Comparison of ENCODE assay signal across 1 cellular context in the genomic region with DNA sequence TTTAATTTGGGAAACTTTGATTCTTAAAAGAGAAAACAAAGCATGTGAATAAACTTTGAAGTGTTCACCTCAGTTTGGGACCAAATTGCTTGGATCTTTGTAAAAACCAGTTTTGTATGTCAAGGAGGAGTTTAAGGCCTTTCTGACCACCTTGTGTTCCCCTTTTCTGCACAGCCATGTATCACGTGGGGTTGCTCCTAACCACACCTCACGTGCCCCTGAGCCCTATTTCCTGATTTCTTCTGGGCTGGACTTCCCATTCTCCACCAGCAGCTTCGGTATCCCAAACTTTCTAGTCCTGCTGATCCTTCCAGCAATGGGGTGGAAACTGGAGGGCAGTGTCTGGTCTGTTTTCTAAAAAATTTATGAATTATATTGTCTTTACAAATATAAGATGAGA.
A peak's percentile ranks its signal among the peaks of the same experiment; 100 is the strongest.
TF ChIP-seq lines count a peak whose summit lies in the region.

No MANE protein-coding gene starts in this region.

TF ChIP-seq in GM12878, 131 proteins besides CTCF, POLR2A, EP300 and RAD21 (continued from another document):
- TF ChIP-seq NR2C2 (IDR thresholded peaks at IDR 0.05; ENCODE audit: borderline replicate concordance, control insufficient read depth, insufficient read length, low read depth) (no peak), EGR1 (IDR thresholded peaks at IDR 0.05; ENCODE audit: borderline replicate concordance in 1 of 2, low read depth in 2 of 2, low read length in 2 of 2) (no peak), KLF5 (IDR thresholded peaks at IDR 0.05; ENCODE audit: partially characterized antibody) (no peak), SPI1 (IDR thresholded peaks at IDR 0.05; ENCODE audit: borderline replicate concordance, insufficient read depth, low read depth, low read length) (no peak), PRDM15 (CRISPR knock-in tag; IDR thresholded peaks at IDR 0.05) (no peak), NBN (IDR thresholded peaks at IDR 0.05) (no peak), HCFC1 (IDR thresholded peaks at IDR 0.05; ENCODE audit: low read length) (no peak), BHLHE40 (IDR thresholded peaks at IDR 0.05; ENCODE audit: borderline replicate concordance in 1 of 2, low read depth in 2 of 2, low read length in 1 of 2) (peak; percentile 44 to 74; a peak in 2 of 4 replicates), STAT1 (conservative IDR thresholded peaks at IDR 0.05) (no peak), CEBPZ (IDR thresholded peaks at IDR 0.05; ENCODE audit: low read depth, low read length) (no peak), CBFB (IDR thresholded peaks at IDR 0.05; ENCODE audit: low read depth) (no peak), PAX8 (IDR thresholded peaks at IDR 0.05) (no peak), CHD1 (IDR thresholded peaks at IDR 0.05; ENCODE audit: low read depth, low read length) (no peak), TCF3 (IDR thresholded peaks at IDR 0.05; ENCODE audit: borderline replicate concordance, insufficient read depth, low read depth, low read length) (no peak)
- TF ChIP-seq, protein P1, sequence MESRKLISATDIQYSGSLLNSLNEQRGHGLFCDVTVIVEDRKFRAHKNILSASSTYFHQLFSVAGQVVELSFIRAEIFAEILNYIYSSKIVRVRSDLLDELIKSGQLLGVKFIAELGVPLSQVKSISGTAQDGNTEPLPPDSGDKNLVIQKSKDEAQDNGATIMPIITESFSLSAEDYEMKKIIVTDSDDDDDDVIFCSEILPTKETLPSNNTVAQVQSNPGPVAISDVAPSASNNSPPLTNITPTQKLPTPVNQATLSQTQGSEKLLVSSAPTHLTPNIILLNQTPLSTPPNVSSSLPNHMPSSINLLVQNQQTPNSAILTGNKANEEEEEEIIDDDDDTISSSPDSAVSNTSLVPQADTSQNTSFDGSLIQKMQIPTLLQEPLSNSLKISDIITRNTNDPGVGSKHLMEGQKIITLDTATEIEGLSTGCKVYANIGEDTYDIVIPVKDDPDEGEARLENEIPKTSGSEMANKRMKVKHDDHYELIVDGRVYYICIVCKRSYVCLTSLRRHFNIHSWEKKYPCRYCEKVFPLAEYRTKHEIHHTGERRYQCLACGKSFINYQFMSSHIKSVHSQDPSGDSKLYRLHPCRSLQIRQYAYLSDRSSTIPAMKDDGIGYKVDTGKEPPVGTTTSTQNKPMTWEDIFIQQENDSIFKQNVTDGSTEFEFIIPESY (IDR thresholded peaks at IDR 0.05): no peak
- TF ChIP-seq, protein P2, sequence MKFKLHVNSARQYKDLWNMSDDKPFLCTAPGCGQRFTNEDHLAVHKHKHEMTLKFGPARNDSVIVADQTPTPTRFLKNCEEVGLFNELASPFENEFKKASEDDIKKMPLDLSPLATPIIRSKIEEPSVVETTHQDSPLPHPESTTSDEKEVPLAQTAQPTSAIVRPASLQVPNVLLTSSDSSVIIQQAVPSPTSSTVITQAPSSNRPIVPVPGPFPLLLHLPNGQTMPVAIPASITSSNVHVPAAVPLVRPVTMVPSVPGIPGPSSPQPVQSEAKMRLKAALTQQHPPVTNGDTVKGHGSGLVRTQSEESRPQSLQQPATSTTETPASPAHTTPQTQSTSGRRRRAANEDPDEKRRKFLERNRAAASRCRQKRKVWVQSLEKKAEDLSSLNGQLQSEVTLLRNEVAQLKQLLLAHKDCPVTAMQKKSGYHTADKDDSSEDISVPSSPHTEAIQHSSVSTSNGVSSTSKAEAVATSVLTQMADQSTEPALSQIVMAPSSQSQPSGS (IDR thresholded peaks at IDR 0.05; ENCODE audit: low read length): no peak
- TF ChIP-seq, protein P3, sequence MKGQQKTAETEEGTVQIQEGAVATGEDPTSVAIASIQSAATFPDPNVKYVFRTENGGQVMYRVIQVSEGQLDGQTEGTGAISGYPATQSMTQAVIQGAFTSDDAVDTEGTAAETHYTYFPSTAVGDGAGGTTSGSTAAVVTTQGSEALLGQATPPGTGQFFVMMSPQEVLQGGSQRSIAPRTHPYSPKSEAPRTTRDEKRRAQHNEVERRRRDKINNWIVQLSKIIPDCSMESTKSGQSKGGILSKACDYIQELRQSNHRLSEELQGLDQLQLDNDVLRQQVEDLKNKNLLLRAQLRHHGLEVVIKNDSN (IDR thresholded peaks at IDR 0.05; ENCODE audit: borderline replicate concordance, extremely low read length, insufficient read depth, low read depth, low read length): peak; percentile 15
TF ChIP-seq in GM12878: peak in this region for 3.
